ENCODE assay signal across 3 cellular contexts in the genomic region with DNA sequence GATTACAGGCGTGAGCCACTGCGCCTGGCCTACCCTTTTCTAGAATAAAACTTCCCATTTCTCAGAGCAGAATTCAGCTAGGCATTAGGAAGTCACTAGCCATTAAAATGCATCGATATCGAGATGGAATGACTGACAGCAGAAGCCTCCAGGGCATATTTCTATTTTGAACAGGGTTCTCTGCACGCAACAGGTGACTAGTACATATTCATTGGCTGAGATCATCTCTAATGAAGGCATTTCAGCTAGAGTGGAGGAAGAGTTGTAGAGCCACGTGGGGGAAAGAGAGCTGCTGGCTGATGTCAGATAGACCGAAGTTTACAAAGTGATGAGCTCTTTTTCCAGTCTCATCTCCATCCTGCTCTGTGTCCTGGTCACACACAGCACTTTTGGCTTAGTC.
TF ChIP-seq lines count a peak whose summit lies in the region.

No MANE protein-coding gene starts in this region.

TF ChIP-seq in HepG2, 621 proteins besides CTCF, POLR2A, EP300 and RAD21:
- TF ChIP-seq SAP130 (CRISPR knock-in tag; IDR thresholded peaks at IDR 0.05; ENCODE audit: low read depth) (peak; percentile 21; the same call in 1 of the 2 replicates), CEBPG (CRISPR knock-in tag; IDR thresholded peaks at IDR 0.05) (no peak), BRCA1 (CRISPR knock-in tag; IDR thresholded peaks at IDR 0.05) (no peak)
- TF ChIP-seq, protein P1, sequence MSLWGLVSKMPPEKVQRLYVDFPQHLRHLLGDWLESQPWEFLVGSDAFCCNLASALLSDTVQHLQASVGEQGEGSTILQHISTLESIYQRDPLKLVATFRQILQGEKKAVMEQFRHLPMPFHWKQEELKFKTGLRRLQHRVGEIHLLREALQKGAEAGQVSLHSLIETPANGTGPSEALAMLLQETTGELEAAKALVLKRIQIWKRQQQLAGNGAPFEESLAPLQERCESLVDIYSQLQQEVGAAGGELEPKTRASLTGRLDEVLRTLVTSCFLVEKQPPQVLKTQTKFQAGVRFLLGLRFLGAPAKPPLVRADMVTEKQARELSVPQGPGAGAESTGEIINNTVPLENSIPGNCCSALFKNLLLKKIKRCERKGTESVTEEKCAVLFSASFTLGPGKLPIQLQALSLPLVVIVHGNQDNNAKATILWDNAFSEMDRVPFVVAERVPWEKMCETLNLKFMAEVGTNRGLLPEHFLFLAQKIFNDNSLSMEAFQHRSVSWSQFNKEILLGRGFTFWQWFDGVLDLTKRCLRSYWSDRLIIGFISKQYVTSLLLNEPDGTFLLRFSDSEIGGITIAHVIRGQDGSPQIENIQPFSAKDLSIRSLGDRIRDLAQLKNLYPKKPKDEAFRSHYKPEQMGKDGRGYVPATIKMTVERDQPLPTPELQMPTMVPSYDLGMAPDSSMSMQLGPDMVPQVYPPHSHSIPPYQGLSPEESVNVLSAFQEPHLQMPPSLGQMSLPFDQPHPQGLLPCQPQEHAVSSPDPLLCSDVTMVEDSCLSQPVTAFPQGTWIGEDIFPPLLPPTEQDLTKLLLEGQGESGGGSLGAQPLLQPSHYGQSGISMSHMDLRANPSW (CRISPR knock-in tag; IDR thresholded peaks at IDR 0.05; ENCODE audit: borderline replicate concordance): no peak

TF ChIP-seq in GM12878, 131 proteins besides CTCF, POLR2A, EP300 and RAD21:
- TF ChIP-seq ZNF207 (IDR thresholded peaks at IDR 0.05; ENCODE audit: borderline replicate concordance): no peak
- TF ChIP-seq, protein P2, sequence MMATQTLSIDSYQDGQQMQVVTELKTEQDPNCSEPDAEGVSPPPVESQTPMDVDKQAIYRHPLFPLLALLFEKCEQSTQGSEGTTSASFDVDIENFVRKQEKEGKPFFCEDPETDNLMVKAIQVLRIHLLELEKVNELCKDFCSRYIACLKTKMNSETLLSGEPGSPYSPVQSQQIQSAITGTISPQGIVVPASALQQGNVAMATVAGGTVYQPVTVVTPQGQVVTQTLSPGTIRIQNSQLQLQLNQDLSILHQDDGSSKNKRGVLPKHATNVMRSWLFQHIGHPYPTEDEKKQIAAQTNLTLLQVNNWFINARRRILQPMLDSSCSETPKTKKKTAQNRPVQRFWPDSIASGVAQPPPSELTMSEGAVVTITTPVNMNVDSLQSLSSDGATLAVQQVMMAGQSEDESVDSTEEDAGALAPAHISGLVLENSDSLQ (IDR thresholded peaks at IDR 0.05): 0 out of 2 replicates have a peak, but pooled peaks have one; percentile 15

TF ChIP-seq in SK-N-SH, 30 proteins besides CTCF, POLR2A, EP300 and RAD21:
- TF ChIP-seq ELF1 (IDR thresholded peaks at IDR 0.05): no peak
- no peak for TF ChIP-seq TCF12 (IDR thresholded peaks at IDR 0.05)
- TF ChIP-seq, protein P3, sequence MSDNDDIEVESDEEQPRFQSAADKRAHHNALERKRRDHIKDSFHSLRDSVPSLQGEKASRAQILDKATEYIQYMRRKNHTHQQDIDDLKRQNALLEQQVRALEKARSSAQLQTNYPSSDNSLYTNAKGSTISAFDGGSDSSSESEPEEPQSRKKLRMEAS (IDR thresholded peaks at IDR 0.05; ENCODE audit: low read depth): no peak
- TF ChIP-seq RXRA (IDR thresholded peaks at IDR 0.05; ENCODE audit: borderline replicate concordance, low read depth): no peak
- TF ChIP-seq MEF2A (IDR thresholded peaks at IDR 0.05; ENCODE audit: borderline replicate concordance, low read depth): no peak
- TF ChIP-seq, protein P4, sequence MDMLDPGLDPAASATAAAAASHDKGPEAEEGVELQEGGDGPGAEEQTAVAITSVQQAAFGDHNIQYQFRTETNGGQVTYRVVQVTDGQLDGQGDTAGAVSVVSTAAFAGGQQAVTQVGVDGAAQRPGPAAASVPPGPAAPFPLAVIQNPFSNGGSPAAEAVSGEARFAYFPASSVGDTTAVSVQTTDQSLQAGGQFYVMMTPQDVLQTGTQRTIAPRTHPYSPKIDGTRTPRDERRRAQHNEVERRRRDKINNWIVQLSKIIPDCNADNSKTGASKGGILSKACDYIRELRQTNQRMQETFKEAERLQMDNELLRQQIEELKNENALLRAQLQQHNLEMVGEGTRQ (IDR thresholded peaks at IDR 0.05; ENCODE audit: borderline replicate concordance, low read depth, low read length): no peak
- no peak for TF ChIP-seq NFIC (IDR thresholded peaks at IDR 0.05; ENCODE audit: borderline replicate concordance)
- TF ChIP-seq, protein P5, sequence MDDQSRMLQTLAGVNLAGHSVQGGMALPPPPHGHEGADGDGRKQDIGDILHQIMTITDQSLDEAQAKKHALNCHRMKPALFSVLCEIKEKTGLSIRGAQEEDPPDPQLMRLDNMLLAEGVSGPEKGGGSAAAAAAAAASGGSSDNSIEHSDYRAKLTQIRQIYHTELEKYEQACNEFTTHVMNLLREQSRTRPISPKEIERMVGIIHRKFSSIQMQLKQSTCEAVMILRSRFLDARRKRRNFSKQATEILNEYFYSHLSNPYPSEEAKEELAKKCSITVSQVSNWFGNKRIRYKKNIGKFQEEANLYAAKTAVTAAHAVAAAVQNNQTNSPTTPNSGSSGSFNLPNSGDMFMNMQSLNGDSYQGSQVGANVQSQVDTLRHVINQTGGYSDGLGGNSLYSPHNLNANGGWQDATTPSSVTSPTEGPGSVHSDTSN (IDR thresholded peaks at IDR 0.05): no peak
- TF ChIP-seq TEAD4 (IDR thresholded peaks at IDR 0.05; ENCODE audit: borderline replicate concordance, insufficient read depth): no peak
- TF ChIP-seq, protein P6, sequence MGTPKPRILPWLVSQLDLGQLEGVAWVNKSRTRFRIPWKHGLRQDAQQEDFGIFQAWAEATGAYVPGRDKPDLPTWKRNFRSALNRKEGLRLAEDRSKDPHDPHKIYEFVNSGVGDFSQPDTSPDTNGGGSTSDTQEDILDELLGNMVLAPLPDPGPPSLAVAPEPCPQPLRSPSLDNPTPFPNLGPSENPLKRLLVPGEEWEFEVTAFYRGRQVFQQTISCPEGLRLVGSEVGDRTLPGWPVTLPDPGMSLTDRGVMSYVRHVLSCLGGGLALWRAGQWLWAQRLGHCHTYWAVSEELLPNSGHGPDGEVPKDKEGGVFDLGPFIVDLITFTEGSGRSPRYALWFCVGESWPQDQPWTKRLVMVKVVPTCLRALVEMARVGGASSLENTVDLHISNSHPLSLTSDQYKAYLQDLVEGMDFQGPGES (IDR thresholded peaks at IDR 0.05; ENCODE audit: low read depth, low read length): no peak
- no peak for TF ChIP-seq FOSL2 (IDR thresholded peaks at IDR 0.05; ENCODE audit: borderline replicate concordance, low read depth)
- TF ChIP-seq, protein P7, sequence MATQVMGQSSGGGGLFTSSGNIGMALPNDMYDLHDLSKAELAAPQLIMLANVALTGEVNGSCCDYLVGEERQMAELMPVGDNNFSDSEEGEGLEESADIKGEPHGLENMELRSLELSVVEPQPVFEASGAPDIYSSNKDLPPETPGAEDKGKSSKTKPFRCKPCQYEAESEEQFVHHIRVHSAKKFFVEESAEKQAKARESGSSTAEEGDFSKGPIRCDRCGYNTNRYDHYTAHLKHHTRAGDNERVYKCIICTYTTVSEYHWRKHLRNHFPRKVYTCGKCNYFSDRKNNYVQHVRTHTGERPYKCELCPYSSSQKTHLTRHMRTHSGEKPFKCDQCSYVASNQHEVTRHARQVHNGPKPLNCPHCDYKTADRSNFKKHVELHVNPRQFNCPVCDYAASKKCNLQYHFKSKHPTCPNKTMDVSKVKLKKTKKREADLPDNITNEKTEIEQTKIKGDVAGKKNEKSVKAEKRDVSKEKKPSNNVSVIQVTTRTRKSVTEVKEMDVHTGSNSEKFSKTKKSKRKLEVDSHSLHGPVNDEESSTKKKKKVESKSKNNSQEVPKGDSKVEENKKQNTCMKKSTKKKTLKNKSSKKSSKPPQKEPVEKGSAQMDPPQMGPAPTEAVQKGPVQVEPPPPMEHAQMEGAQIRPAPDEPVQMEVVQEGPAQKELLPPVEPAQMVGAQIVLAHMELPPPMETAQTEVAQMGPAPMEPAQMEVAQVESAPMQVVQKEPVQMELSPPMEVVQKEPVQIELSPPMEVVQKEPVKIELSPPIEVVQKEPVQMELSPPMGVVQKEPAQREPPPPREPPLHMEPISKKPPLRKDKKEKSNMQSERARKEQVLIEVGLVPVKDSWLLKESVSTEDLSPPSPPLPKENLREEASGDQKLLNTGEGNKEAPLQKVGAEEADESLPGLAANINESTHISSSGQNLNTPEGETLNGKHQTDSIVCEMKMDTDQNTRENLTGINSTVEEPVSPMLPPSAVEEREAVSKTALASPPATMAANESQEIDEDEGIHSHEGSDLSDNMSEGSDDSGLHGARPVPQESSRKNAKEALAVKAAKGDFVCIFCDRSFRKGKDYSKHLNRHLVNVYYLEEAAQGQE (IDR thresholded peaks at IDR 0.05; ENCODE audit: low read depth, low read length): no peak
